ENCODE assay signal across 8 cellular contexts in genomic region chr3:9951962-9952805, GRCh38. TPM values are rescaled to one million over a fixed set of nuclear protein-coding genes. Genes with fewer than 3 reads are reported as not detected.
DNase-seq lines count a peak whose midpoint lies in the region; ATAC-seq and TF ChIP-seq lines count a peak whose summit lies in the region.

TSS of gene PRRT3 (minus strand) at chr3:9952408. CDS start at chr3:9950115, 2,293 bp downstream.

- H3K4me2 ChIP-seq in MM.1S (ENCODE audit: low read depth, low read length): peak within 1 kb of the TSS; percentile 99

- intact Hi-C loops in mucosa of descending colon (cut with DNase I, micrococcal nuclease): no loop called here

- no peaks in the 10 kb centered on the region for H3F3A ChIP-seq in MM.1S (ENCODE audit: insufficient read depth, low read length)

- no peak for TF ChIP-seq CTCF in GM12865 (IDR thresholded peaks at IDR 0.05; ENCODE audit: insufficient read depth, low read depth, low read length, missing control alignments)
- no peak for TF ChIP-seq CTCF in MM.1S (IDR thresholded peaks at IDR 0.05; ENCODE audit: low read length)
- no peak for TF ChIP-seq CTCF in mucosa of descending colon (IDR thresholded peaks at IDR 0.05)

- H3K9ac ChIP-seq in MM.1S (ENCODE audit: low read length): peak within 1 kb of the TSS; percentile 37; the same call in 1 of the 2 replicates

- no peaks in the 10 kb centered on the region for H3K9me3 ChIP-seq in MM.1S (replicated peaks; ENCODE audit: insufficient read depth, low read length)
- no peaks in the 10 kb centered on the region for H3K9me3 ChIP-seq in ectodermal cell (ENCODE audit: control insufficient read depth, low read length)
- H3K9me3 ChIP-seq in mucosa of descending colon: no peaks in the 10 kb centered on the region

- H3K27ac ChIP-seq in MM.1S (ENCODE audit: low read length) (no peak within 1 kb of the TSS), ectodermal cell (ENCODE audit: insufficient read depth, low read depth, low read length, poor library complexity, severe bottlenecking) (no peak within 1 kb of the TSS), substantia nigra (ENCODE audit: low read depth, low read length, poor library complexity, severe bottlenecking) (peak within 1 kb of the TSS; percentile 50)

- H3K4me3 ChIP-seq in GM12865 (ENCODE audit: low read depth, low read length): peak within 1 kb of the TSS; percentile 83
- H3K4me3 ChIP-seq in MM.1S (ENCODE audit: low read length): peak within 1 kb of the TSS; percentile 82
- peak within 1 kb of the TSS; percentile 81 for H3K4me3 ChIP-seq in ectodermal cell (ENCODE audit: insufficient read depth, low read depth, low read length)
- no peak within 1 kb of the TSS for H3K4me3 ChIP-seq in mucosa of descending colon

- no peaks in the 10 kb centered on the region for H3K9me2 ChIP-seq in MM.1S (replicated peaks; ENCODE audit: insufficient read depth, low read length)

- H3K36me3 ChIP-seq in MM.1S (replicated peaks; ENCODE audit: insufficient read depth, low read length) (no peaks in the 10 kb centered on the region), ectodermal cell (ENCODE audit: control insufficient read depth, insufficient read depth, low read length) (peaks cover 4% of the 10 kb centered on the region), mucosa of descending colon (ENCODE audit: low read depth) (no peaks in the 10 kb centered on the region)

- H4K20me1 ChIP-seq in MM.1S (ENCODE audit: insufficient read depth, low read length): no peaks in the 10 kb centered on the region

- H3K4me1 ChIP-seq in MM.1S (ENCODE audit: low read length) (0 out of 2 replicates have a peak, but pooled peaks cover 5% of the 10 kb centered on the region), ectodermal cell (ENCODE audit: control insufficient read depth, insufficient read depth, low read length) (no peaks in the 10 kb centered on the region), mucosa of descending colon (ENCODE audit: low read depth) (peaks cover 10% of the 10 kb centered on the region)

- H3K79me2 ChIP-seq in MM.1S (ENCODE audit: low read length): no peaks in the 10 kb centered on the region

- no peaks in the 10 kb centered on the region for H3K27me3 ChIP-seq in MM.1S (replicated peaks; ENCODE audit: insufficient read depth, low read length)
- H3K27me3 ChIP-seq in ectodermal cell (ENCODE audit: control insufficient read depth, insufficient read depth, low read length, poor library complexity, severe bottlenecking): no peaks in the 10 kb centered on the region

- ATAC-seq in GM21723 (IDR thresholded peaks at IDR 0.05; ENCODE audit: unreplicated experiment): peak; percentile 67
- ATAC-seq in mucosa of descending colon: peak; percentile 73

- peak; percentile 78 for DNase-seq in GM12865 (ENCODE audit: low read depth)
- peak; percentile 59 for DNase-seq in MM.1S
- peak; percentile 58 for DNase-seq in activated CD4-positive, alpha-beta T cell treated with anti-CD3 and anti-CD28 coated beads, Interleukin-2, amount 50 U/mL, for 1 hour
- peak; percentile 35 to 69 (median 47) for DNase-seq in mucosa of descending colon
- DNase-seq in substantia nigra (lab: John Stamatoyannopoulos, UW): peak in 11 of 49 donors; percentile 13 to 74 (median 21)
- no peak for DNase-seq in NCI-H774 (lab: John Stamatoyannopoulos, UW)

- 3 to 5% methylated on average over 51 to 52 of the region's 52 CpGs for WGBS in ectodermal cell, 2 experiments

- peak within 1 kb of the TSS; percentile 90 for H2AFZ ChIP-seq in MM.1S (ENCODE audit: low read length)

RNA-seq across cellular contexts. Expression of gene PRRT3, which starts in this region (rescaled TPM):
- 16.1 TPM for polyA plus RNA-seq in ectodermal cell (2013, experiment 1 of 4)
- polyA plus RNA-seq in ectodermal cell (2013, experiment 2 of 4): 23.5 TPM
- polyA plus RNA-seq in ectodermal cell (2013, experiment 3 of 4): 14.5 TPM
- 16.8 TPM for polyA plus RNA-seq in ectodermal cell (2013, experiment 4 of 4)
- 1 to 10 TPM; 1.0 to 1.8 (median 1.2) TPM for total RNA-seq in mucosa of descending colon
